In genomic region chr2:69322631-69323030, GRCh38 we compare ENCODE assay signal across 28 cellular contexts.
"Had no signal": no experiment of that assay in that cellular context is flagged by ENCODE, and none has a peak within 500 bp of the region (broad histone marks: within the 10 kb centered on the region; RNA-seq: fewer than 3 reads in every experiment).

No MANE protein-coding gene starts in this region.

- H3K4me3 ChIP-seq: breast epithelium, heart right ventricle, lower lobe of right lung, mucosa of descending colon, right atrium auricular region, testis, transverse colon had no signal

- H3K27ac ChIP-seq: breast epithelium, foreskin keratinocyte, heart right ventricle, lower lobe of right lung, right atrium auricular region, testis had no signal

- H3K4me1 Mint-ChIP-seq: activated CD4-positive, alpha-beta T cell treated with anti-CD3 and anti-CD28 coated beads for 36 hours; activated naive CD8-positive, alpha-beta T cell treated with anti-CD3 and anti-CD28 coated beads, Interleukin-2, amount 50 U/mL, for 24 hours; endodermal cell had no signal

- DNase-seq: activated CD4-positive, alpha-beta T cell treated with anti-CD3 and anti-CD28 coated beads for 36 hours; activated CD4-positive, CD25-positive, alpha-beta regulatory T cell; activated CD8-positive, alpha-beta memory T cell treated with anti-CD3 and anti-CD28 coated beads for 24 hours; activated CD8-positive, alpha-beta memory T cell treated with anti-CD3 and anti-CD28 coated beads, Interleukin-2, amount 50 U/mL, for 4 hours; activated gamma-delta T cell; activated naive CD4-positive, alpha-beta T cell treated with anti-CD3 and anti-CD28 coated beads, Interleukin-2, amount 50 U/mL, for 16 hours; activated naive CD8-positive, alpha-beta T cell treated with anti-CD3 and anti-CD28 coated beads, Interleukin-2, amount 50 U/mL, for 24 hours; activated T-cell treated with anti-CD3 and anti-CD28 coated beads, Interleukin-2, amount 50 U/mL, for 1 hour; amygdala; central memory CD4-positive, alpha-beta T cell; endodermal cell; foreskin keratinocyte; heart right ventricle; lower lobe of right lung; mucosa of descending colon; stimulated activated CD4-positive, alpha-beta T cell treated with anti-CD3 and anti-CD28 coated beads, Interleukin-2, amount 100 ng/mL, for 48 hours; stimulated activated naive CD8-positive, alpha-beta T cell treated with anti-CD3 and anti-CD28 coated beads, Interleukin-15, Interleukin-2, amounts not matched to agents 100 U/mL and 50 U/mL, for 24 hours; T-helper 1 cell; testis; transverse colon had no signal

- H3K4me1 ChIP-seq: breast epithelium, heart right ventricle, lower lobe of right lung, right atrium auricular region, testis, transverse colon had no signal

- H3K9me3 ChIP-seq: breast epithelium, heart right ventricle, lower lobe of right lung, mucosa of descending colon, right atrium auricular region, testis, transverse colon had no signal

- H3K27me3 Mint-ChIP-seq: activated CD4-positive, alpha-beta T cell treated with anti-CD3 and anti-CD28 coated beads for 36 hours; activated naive CD8-positive, alpha-beta T cell treated with anti-CD3 and anti-CD28 coated beads, Interleukin-2, amount 50 U/mL, for 24 hours; dendritic cell treated with granulocyte-macrophage colony-stimulating factor and Interleukin-4, amounts not matched to agents 40 ng/mL and 50 ng/mL, for 4 days; natural killer cell treated with Interleukin-12 subunit alpha and Interleukin-12 subunit beta and Interleukin-15 and Interleukin-18, amount 100 ng/mL, for 72 hours had no signal

- H3K9me3 Mint-ChIP-seq: activated naive CD8-positive, alpha-beta T cell treated with anti-CD3 and anti-CD28 coated beads, Interleukin-2, amount 50 U/mL, for 24 hours; activated T-helper 1 cell treated with anti-CD3 and anti-CD28 coated beads, Interleukin-12 subunit alpha, Interleukin-12 subunit beta, Interleukin-2, Interleukin-4 antibody, amounts not matched to agents 30 ng/mL and 10 ng/mL and 1 ng/mL, durations not matched to agents 14 hours and 24 hours and 36 hours; natural killer cell treated with Interleukin-12 subunit alpha and Interleukin-12 subunit beta and Interleukin-15 and Interleukin-18, amount 100 ng/mL, for 72 hours had no signal

- H3K27ac Mint-ChIP-seq: activated CD4-positive, alpha-beta T cell treated with anti-CD3 and anti-CD28 coated beads for 36 hours; activated naive CD8-positive, alpha-beta T cell treated with anti-CD3 and anti-CD28 coated beads, Interleukin-2, amount 50 U/mL, for 24 hours; activated T-helper 1 cell treated with anti-CD3 and anti-CD28 coated beads, Interleukin-12 subunit alpha, Interleukin-12 subunit beta, Interleukin-2, Interleukin-4 antibody, amounts not matched to agents 30 ng/mL and 10 ng/mL and 1 ng/mL, durations not matched to agents 14 hours and 24 hours and 36 hours; dendritic cell treated with granulocyte-macrophage colony-stimulating factor and Interleukin-4, amounts not matched to agents 40 ng/mL and 50 ng/mL, for 4 days; endodermal cell; natural killer cell treated with Interleukin-12 subunit alpha and Interleukin-12 subunit beta and Interleukin-15 and Interleukin-18, amount 100 ng/mL, for 72 hours; T-helper 2 cell treated with Interferon-gamma antibody and Interleukin-4, amounts not matched to agents 5 μg/mL and 100 μg/mL, for 36 hours had no signal

- H3K4me3 Mint-ChIP-seq: activated CD4-positive, alpha-beta T cell treated with anti-CD3 and anti-CD28 coated beads for 36 hours; activated naive CD8-positive, alpha-beta T cell treated with anti-CD3 and anti-CD28 coated beads, Interleukin-2, amount 50 U/mL, for 24 hours; activated T-helper 1 cell treated with anti-CD3 and anti-CD28 coated beads, Interleukin-12 subunit alpha, Interleukin-12 subunit beta, Interleukin-2, Interleukin-4 antibody, amounts not matched to agents 30 ng/mL and 10 ng/mL and 1 ng/mL, durations not matched to agents 14 hours and 24 hours and 36 hours; dendritic cell treated with granulocyte-macrophage colony-stimulating factor and Interleukin-4, amounts not matched to agents 40 ng/mL and 50 ng/mL, for 4 days; endodermal cell; natural killer cell treated with Interleukin-12 subunit alpha and Interleukin-12 subunit beta and Interleukin-15 and Interleukin-18, amount 100 ng/mL, for 72 hours; T-helper 2 cell treated with Interferon-gamma antibody and Interleukin-4, amounts not matched to agents 5 μg/mL and 100 μg/mL, for 36 hours had no signal

- H3K27me3 ChIP-seq: breast epithelium, foreskin keratinocyte, heart right ventricle, right atrium auricular region, testis, transverse colon had no signal

- ATAC-seq: activated CD4-positive, alpha-beta T cell treated with anti-CD3 and anti-CD28 coated beads for 36 hours; activated naive CD8-positive, alpha-beta T cell treated with anti-CD3 and anti-CD28 coated beads, Interleukin-2, amount 50 U/mL, for 24 hours; esophagus mucosa; foreskin keratinocyte; heart right ventricle; left lobe of liver; lower lobe of right lung; mucosa of descending colon; natural killer cell treated with Interleukin-12 subunit alpha and Interleukin-12 subunit beta and Interleukin-15 and Interleukin-18, amount 100 ng/mL, for 72 hours; stimulated activated naive CD8-positive, alpha-beta T cell treated with anti-CD3 and anti-CD28 coated beads, Interleukin-15, Interleukin-2, amounts not matched to agents 100 U/mL and 50 U/mL, for 24 hours had no signal
